8 cellular contexts compared by ENCODE assay signal in the genomic region with DNA sequence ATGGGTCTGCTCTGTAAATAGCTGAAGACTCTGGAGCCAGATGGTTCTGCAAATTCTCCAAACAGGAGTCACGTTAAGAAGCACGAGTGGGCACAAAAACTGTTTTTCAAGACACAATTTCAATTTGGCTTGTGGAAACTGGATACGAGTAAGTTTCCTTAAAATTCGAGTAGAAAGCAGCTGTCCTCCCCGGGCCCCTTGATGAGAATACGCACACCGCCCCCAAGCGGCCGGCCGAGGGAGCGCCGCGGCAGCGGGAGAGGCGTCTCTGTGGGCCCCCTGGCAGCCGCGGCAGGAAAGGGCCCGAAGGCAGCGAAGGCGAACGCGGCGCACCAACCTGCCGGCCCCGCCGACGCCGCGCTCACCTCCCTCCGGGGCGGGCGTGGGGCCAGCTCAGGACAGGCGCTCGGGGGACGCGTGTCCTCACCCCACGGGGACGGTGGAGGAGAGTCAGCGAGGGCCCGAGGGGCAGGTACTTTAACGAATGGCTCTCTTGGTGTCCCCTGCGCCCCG. TPM values are rescaled to one million over a fixed set of nuclear protein-coding genes. Genes with fewer than 3 reads are reported as not detected.
A peak's percentile ranks its signal among the peaks of the same experiment; 100 is the strongest.
DNase-seq lines count a peak whose midpoint lies in the region; ATAC-seq lines count a peak whose summit lies in the region.

No MANE protein-coding gene starts in this region.

- POLR2A ChIA-PET in activated CD8-positive, alpha-beta T cell treated with anti-CD3 and anti-CD28 coated beads, Interleukin-2, amount 10 ng/mL, durations not matched to agents 7 days and 5 days (lab: Charles Lee) = no interaction called here

- ATAC-seq in GM19025 (IDR thresholded peaks at IDR 0.05; ENCODE audit: low read depth, unreplicated experiment) (peak; percentile 75), HG03442 (IDR thresholded peaks at IDR 0.05; ENCODE audit: unreplicated experiment) (peak; percentile 69)
- ATAC-seq in activated CD8-positive, alpha-beta T cell treated with anti-CD3 and anti-CD28 coated beads, Interleukin-2, amount 10 ng/mL, durations not matched to agents 7 days and 5 days = peak; percentile 96

- H3K9me3 Mint-ChIP-seq in activated CD8-positive, alpha-beta T cell treated with anti-CD3 and anti-CD28 coated beads, Interleukin-2, amount 10 ng/mL, durations not matched to agents 7 days and 5 days (ENCODE audit: insufficient read depth) = no peaks in the 10 kb centered on the region

- DNase-seq in AG08396 (ENCODE audit: low spot score) = peak; percentile 84
- peak; percentile 76 for DNase-seq in NCI-H774 (lab: John Stamatoyannopoulos, UW)
- peak; percentile 93 for DNase-seq in activated CD8-positive, alpha-beta T cell treated with anti-CD3 and anti-CD28 coated beads, Interleukin-2, amount 10 ng/mL, durations not matched to agents 7 days and 5 days
- DNase-seq in effector CD4-positive, alpha-beta T cell = peak; percentile 66
- DNase-seq in lung microvascular endothelial cell (ENCODE audit: low read depth in 2 of 2) = peak; percentile 95 to 97
- DNase-seq in stimulated activated CD4-positive, alpha-beta T cell treated with anti-CD3 and anti-CD28 coated beads, TNF-alpha, amount 100 ng/mL, for 1 hour (ENCODE audit: low read depth in 3 of 3, low spot score in 1 of 3) = peak; percentile 51 to 84 (median 66)

- CTCF ChIA-PET in activated CD8-positive, alpha-beta T cell treated with anti-CD3 and anti-CD28 coated beads, Interleukin-2, amount 10 ng/mL, durations not matched to agents 7 days and 5 days (lab: Charles Lee) = interaction anchor here (0.6 to 11.0 kb wide), 47 partner anchors 10 to 1140 kb away, joined by 3 to 179 read pairs (median 3); no protein-coding TSS in a partner anchor

- peak overlapping the region; percentile 66 for H3K4me3 Mint-ChIP-seq in activated CD8-positive, alpha-beta T cell treated with anti-CD3 and anti-CD28 coated beads, Interleukin-2, amount 10 ng/mL, durations not matched to agents 7 days and 5 days

- H3K36me3 Mint-ChIP-seq in activated CD8-positive, alpha-beta T cell treated with anti-CD3 and anti-CD28 coated beads, Interleukin-2, amount 10 ng/mL, durations not matched to agents 7 days and 5 days (ENCODE audit: low read depth) = no peaks in the 10 kb centered on the region

- peaks cover 53% of the 10 kb centered on the region for H3K27me3 Mint-ChIP-seq in activated CD8-positive, alpha-beta T cell treated with anti-CD3 and anti-CD28 coated beads, Interleukin-2, amount 10 ng/mL, durations not matched to agents 7 days and 5 days (ENCODE audit: low read depth)

- H3K27ac Mint-ChIP-seq in activated CD8-positive, alpha-beta T cell treated with anti-CD3 and anti-CD28 coated beads, Interleukin-2, amount 10 ng/mL, durations not matched to agents 7 days and 5 days = no peak overlapping the region

- H3K4me1 Mint-ChIP-seq in activated CD8-positive, alpha-beta T cell treated with anti-CD3 and anti-CD28 coated beads, Interleukin-2, amount 10 ng/mL, durations not matched to agents 7 days and 5 days (ENCODE audit: low read depth) = peaks cover 37% of the 10 kb centered on the region

RNA-seq across cellular contexts. Expression of a gene that starts 0.7 kb away (rescaled TPM):
- total RNA-seq in activated CD8-positive, alpha-beta T cell treated with anti-CD3 and anti-CD28 coated beads, Interleukin-2, amount 10 ng/mL, durations not matched to agents 7 days and 5 days = 1 to 10 TPM in 1 of 2 experiments, under 1 TPM in 1; 0.87 to 1.2 TPM
- total RNA-seq in lung microvascular endothelial cell = 3,460 and 6,737 TPM in 2 replicates

Comparison
In these comparisons a context has a peak if more than half of its experiments do, and no peak if none do; other contexts are left out.
1. Peak in every context shown above with its lines: DNase-seq and ATAC-seq.
2. RNA of a gene that starts 0.7 kb away (total RNA-seq): 3,460 to 6,737 TPM in lung microvascular endothelial cell; 0.87 to 1.2 TPM in activated CD8-positive, alpha-beta T cell treated with anti-CD3 and anti-CD28 coated beads, Interleukin-2, amount 10 ng/mL, durations not matched to agents 7 days and 5 days; every median in the first group is over 1,000 times any median in the second.